ENCODE assay signal across 18 cellular contexts in genomic region chr19:48746120-48746519, GRCh38. TPM values are rescaled to one million over a fixed set of nuclear protein-coding genes. Genes with fewer than 3 reads are reported as not detected.
A peak's percentile ranks its signal among the peaks of the same experiment; 100 is the strongest.
DNase-seq lines count a peak whose midpoint lies in the region; ATAC-seq, FAIRE-seq and TF ChIP-seq lines count a peak whose summit lies in the region.
"Had no signal": no experiment of that assay in that cellular context is flagged by ENCODE, and none has a peak within 500 bp of the region (broad histone marks: within the 10 kb centered on the region; RNA-seq: fewer than 3 reads in every experiment).

No MANE protein-coding gene starts in this region.

- 79 to 86% (median 83%) methylated on average over 8 of the region's 8 CpGs for WGBS in psoas muscle, 3 donors
- WGBS in small intestine, 3 donors: 75 to 89% (median 80%) methylated on average over 8 of the region's 8 CpGs

- H3K27me3 Mint-ChIP-seq in endothelial cell (ENCODE audit: unreplicated experiment): peaks cover 12% of the 10 kb centered on the region

- no peak for ATAC-seq in psoas muscle
- ATAC-seq: HepG2 had no signal

- no peak for FAIRE-seq in urothelium cell line (lab: Jason Lieb, UNC)
- FAIRE-seq in small intestine (lab: Jason Lieb, UNC): no peak
- FAIRE-seq: endometrium, HepG2 had no signal

- no peaks in the 10 kb centered on the region for H3K9me3 Mint-ChIP-seq in endothelial cell (ENCODE audit: unreplicated experiment)
- H3K9me3 Mint-ChIP-seq: activated CD4-positive, alpha-beta memory T cell treated with anti-CD3 and anti-CD28 coated beads for 36 hours had no signal

- H3K4me3 ChIP-seq in AG04450 (ENCODE audit: low read depth, low read length) (no peak overlapping the region), HEK293 (ENCODE audit: low read depth, low read length) (no peak overlapping the region), psoas muscle (peak overlapping the region; percentile 62), small intestine (ENCODE audit: low read depth in 1 of 2, low read length in 2 of 2) (no peak overlapping the region)

- peaks cover 14% of the 10 kb centered on the region; the same call in 1 of the 2 replicates for H3K9me3 ChIP-seq in AG04450 (ENCODE audit: control insufficient read depth, insufficient read depth, low read length)
- no peaks in the 10 kb centered on the region for H3K9me3 ChIP-seq in HEK293 (ENCODE audit: control insufficient read depth, insufficient read depth, low read depth, low read length)
- no peaks in the 10 kb centered on the region for H3K9me3 ChIP-seq in psoas muscle
- H3K9me3 ChIP-seq in small intestine (ENCODE audit: control insufficient read depth, low read depth): no peaks in the 10 kb centered on the region
- H3K9me3 ChIP-seq: Peyer's patch had no signal

- H3K27ac ChIP-seq in AG04450 (ENCODE audit: low read depth, low read length) (peak overlapping the region; percentile 87), HEK293 (ENCODE audit: extremely low read depth, low read depth, low read length) (no peak overlapping the region), psoas muscle (peak overlapping the region; percentile 55), small intestine (ENCODE audit: low read depth in 1 of 2, low read length in 1 of 2) (peak overlapping the region in 1 of 2 donors; percentile 88)

- CTCF ChIA-PET in AG04450 (lab: Charles Lee): no interaction called here
- CTCF ChIA-PET in HEK293 (lab: Yijun Ruan, JAX): interaction anchor here (1.5 kb wide), 1 partner anchor 13 kb away, joined by 3 read pairs; no protein-coding TSS in a partner anchor

- peaks cover 1% of the 10 kb centered on the region for H3K36me3 Mint-ChIP-seq in endothelial cell (ENCODE audit: low read depth, unreplicated experiment)
- H3K36me3 Mint-ChIP-seq: activated CD4-positive, alpha-beta memory T cell treated with anti-CD3 and anti-CD28 coated beads for 36 hours had no signal

- DNase-seq in AG04450 (ENCODE audit: low read depth, low spot score) (no peak), endothelial cell (ENCODE audit: low spot score) (no peak), psoas muscle (no peak), urothelium cell line (ENCODE audit: low spot score) (no peak), small intestine (no peak), OCI-M2 (lab: John Stamatoyannopoulos, UW; ENCODE audit: unreplicated experiment) (no peak)
- DNase-seq: activated gamma-delta T cell treated with Interleukin-2 at 50 U/mL for 16 hours; CD4-positive, CD25-positive, alpha-beta regulatory T cell; mammary epithelial cell; NCI-H1105; NCI-H446 treated with DMSO at 0.1 percent for 48 hours; T-helper 9 cell had no signal

- peak overlapping the region; percentile 59 for H3K27ac Mint-ChIP-seq in endothelial cell (ENCODE audit: unreplicated experiment)
- H3K27ac Mint-ChIP-seq: activated CD4-positive, alpha-beta memory T cell treated with anti-CD3 and anti-CD28 coated beads for 36 hours had no signal

- H3K36me3 ChIP-seq in HEK293 (ENCODE audit: control insufficient read depth in 2 of 2, insufficient read depth in 1 of 2, low read length in 2 of 2) (no peaks in the 10 kb centered on the region), psoas muscle (ENCODE audit: insufficient read depth in 1 of 2, low read depth in 1 of 2) (no peaks in the 10 kb centered on the region), small intestine (ENCODE audit: control insufficient read depth in 2 of 2, insufficient read depth in 2 of 2, low read length in 2 of 2) (peaks cover 0 to 5% of the 10 kb centered on the region in 2 donors)
- H3K36me3 ChIP-seq: Peyer's patch had no signal

- H3K4me1 Mint-ChIP-seq in endothelial cell (ENCODE audit: unreplicated experiment): peaks cover 21% of the 10 kb centered on the region

- H3K27me3 ChIP-seq in AG04450 (ENCODE audit: control insufficient read depth, insufficient read depth, low read length): peaks cover 17% of the 10 kb centered on the region
- H3K27me3 ChIP-seq in psoas muscle (ENCODE audit: insufficient read depth in 3 of 3, low read length in 2 of 3): no peaks in the 10 kb centered on the region
- H3K27me3 ChIP-seq in small intestine (ENCODE audit: control insufficient read depth in 2 of 2, insufficient read depth in 2 of 2, low read length in 2 of 2): peaks cover 0 to 2% of the 10 kb centered on the region in 2 donors
- H3K27me3 ChIP-seq: Peyer's patch had no signal

- TF ChIP-seq CTCF in AG04450 (IDR thresholded peaks at IDR 0.05; ENCODE audit: low read depth, low read length) (no peak), HEK293 (tag by site-specific recombination; IDR thresholded peaks at IDR 0.05) (no peak), endothelial cell (IDR thresholded peaks at IDR 0.05; ENCODE audit: unreplicated experiment) (no peak), psoas muscle (IDR thresholded peaks at IDR 0.05) (no peak)

- POLR2A ChIA-PET in AG04450 (lab: Yijun Ruan, JAX) (no interaction called here), HEK293 (lab: Yijun Ruan, JAX) (interaction anchor here (1.4 to 2.5 kb wide), 3 partner anchors 7 to 25 kb away, joined by 6 to 18 read pairs (median 8); no protein-coding TSS in a partner anchor)

- peak overlapping the region; percentile 72 for H3K4me3 Mint-ChIP-seq in endothelial cell (ENCODE audit: unreplicated experiment)

- intact Hi-C loops in psoas muscle (cut with DNase I): no loop called here

- H3K4me1 ChIP-seq in HEK293 (ENCODE audit: control insufficient read depth, insufficient read depth, low read length): no peaks in the 10 kb centered on the region
- H3K4me1 ChIP-seq in psoas muscle: no peaks in the 10 kb centered on the region
- H3K4me1 ChIP-seq in small intestine (ENCODE audit: control insufficient read depth in 2 of 2, insufficient read depth in 1 of 2, low read depth in 1 of 2, low read length in 1 of 2): no peaks in the 10 kb centered on the region

TF ChIP-seq in HEK293, 187 proteins besides CTCF, POLR2A, EP300 and RAD21 (continues in another document):
- TF ChIP-seq REST (tag by site-specific recombination; IDR thresholded peaks at IDR 0.05): no peak

RNA-seq across cellular contexts. Expression of gene IZUMO1, which starts 0.6 kb away (rescaled TPM):
- not detected in 2 replicates for polyA plus RNA-seq in AG04450 (2011; rRNA removed)
- polyA minus RNA-seq in AG04450 (2011; rRNA and poly(A)+ RNA removed): not detected in 2 replicates
- 3.3 TPM for total RNA-seq in endothelial cell (ENCODE audit: unreplicated experiment)
- under 1 TPM in 3 of 4 donors, not detected in 1; 0.26 to 0.76 (median 0.36) TPM for total RNA-seq in psoas muscle
- polyA plus RNA-seq in psoas muscle: under 1 TPM in 2 of 3 donors, not detected in 1; 0.18 to 0.66 TPM
- under 1 TPM in 1 of 3 donors, not detected in 2; 0.45 TPM for polyA plus RNA-seq in small intestine
- total RNA-seq: activated CD4-positive, alpha-beta memory T cell treated with anti-CD3 and anti-CD28 coated beads for 36 hours; CD4-positive, CD25-positive, alpha-beta regulatory T cell; Peyer's patch had no signal
- polyA plus RNA-seq: CD4-positive, CD25-positive, alpha-beta regulatory T cell had no signal

RNA-seq across cellular contexts. Expression of gene RASIP1, which starts 5.7 kb away (rescaled TPM):
- polyA plus RNA-seq in AG04450 (2011; rRNA removed) (0.32 and 0.61 TPM in 2 replicates), psoas muscle (1 to 10 TPM; 3.9 to 7.7 (median 4.9) TPM), small intestine (10 to 100 TPM in 1 of 3 donors, 1 to 10 TPM in 2; 1.3 to 13.5 (median 3.8) TPM)
- 0.17 and 0.37 TPM in 2 replicates for polyA minus RNA-seq in AG04450 (2011; rRNA and poly(A)+ RNA removed)
- total RNA-seq in endothelial cell (ENCODE audit: unreplicated experiment) (192 TPM), psoas muscle (1 to 10 TPM; 6.9 to 9.7 (median 8.0) TPM)

RNA-seq across cellular contexts. Expression of gene FUT1, which starts 6.3 kb away (rescaled TPM):
- 0.02 and 0.07 TPM in 2 replicates for polyA plus RNA-seq in AG04450 (2011; rRNA removed)
- polyA minus RNA-seq in AG04450 (2011; rRNA and poly(A)+ RNA removed): 0.05 TPM in 1 of 2 replicates, not detected in the other
- total RNA-seq in endothelial cell (ENCODE audit: unreplicated experiment): 5.7 TPM
- 1 to 10 TPM; 1.6 to 2.3 (median 2.0) TPM for total RNA-seq in psoas muscle
- polyA plus RNA-seq in psoas muscle: 1 to 10 TPM; 1.1 to 1.3 (median 1.3) TPM
- polyA plus RNA-seq in small intestine: 1 to 10 TPM in 1 of 3 donors, under 1 TPM in 2; 0.22 to 7.8 (median 0.81) TPM
- total RNA-seq: CD4-positive, CD25-positive, alpha-beta regulatory T cell had no signal

RNA-seq across cellular contexts. Expression of gene FGF21, which starts 9.2 kb away (rescaled TPM):
- polyA plus RNA-seq in AG04450 (2011; rRNA removed): not detected in 2 replicates
- polyA minus RNA-seq in AG04450 (2011; rRNA and poly(A)+ RNA removed): not detected in 2 replicates
- total RNA-seq in endothelial cell (ENCODE audit: unreplicated experiment): not detected
- 1 to 10 TPM in 2 of 4 donors, not detected in 2; 1.7 to 6.2 TPM for total RNA-seq in psoas muscle
- polyA plus RNA-seq in psoas muscle: under 1 TPM in 2 of 3 donors, not detected in 1; 0.06 to 0.31 TPM
- under 1 TPM in 1 of 3 donors, not detected in 2; 0.09 TPM for polyA plus RNA-seq in small intestine
- total RNA-seq: activated CD4-positive, alpha-beta memory T cell treated with anti-CD3 and anti-CD28 coated beads for 36 hours; CD4-positive, CD25-positive, alpha-beta regulatory T cell; HepG2; mammary epithelial cell; omental fat pad; Peyer's patch had no signal
- polyA plus RNA-seq: CD4-positive, CD25-positive, alpha-beta regulatory T cell; mammary epithelial cell had no signal

RNA-seq across cellular contexts. Expression of gene MAMSTR, which starts 26.6 kb away (rescaled TPM):
- polyA plus RNA-seq in AG04450 (2011; rRNA removed) (0.58 and 0.68 TPM in 2 replicates), psoas muscle (10 to 100 TPM in 1 of 3 donors, 1 to 10 TPM in 2; 3.1 to 10.5 (median 8.4) TPM), small intestine (1 to 10 TPM in 1 of 3 donors, under 1 TPM in 1, not detected in 1; 0.89 to 1.1 TPM)
- 1.1 TPM in 2 replicates for polyA minus RNA-seq in AG04450 (2011; rRNA and poly(A)+ RNA removed)
- total RNA-seq in endothelial cell (ENCODE audit: unreplicated experiment) (1.5 TPM), psoas muscle (10 to 100 TPM in 3 of 4 donors, 1 to 10 TPM in 1; 7.9 to 50.9 (median 32.9) TPM)
